8 cellular contexts compared by ENCODE assay signal in the genomic region with DNA sequence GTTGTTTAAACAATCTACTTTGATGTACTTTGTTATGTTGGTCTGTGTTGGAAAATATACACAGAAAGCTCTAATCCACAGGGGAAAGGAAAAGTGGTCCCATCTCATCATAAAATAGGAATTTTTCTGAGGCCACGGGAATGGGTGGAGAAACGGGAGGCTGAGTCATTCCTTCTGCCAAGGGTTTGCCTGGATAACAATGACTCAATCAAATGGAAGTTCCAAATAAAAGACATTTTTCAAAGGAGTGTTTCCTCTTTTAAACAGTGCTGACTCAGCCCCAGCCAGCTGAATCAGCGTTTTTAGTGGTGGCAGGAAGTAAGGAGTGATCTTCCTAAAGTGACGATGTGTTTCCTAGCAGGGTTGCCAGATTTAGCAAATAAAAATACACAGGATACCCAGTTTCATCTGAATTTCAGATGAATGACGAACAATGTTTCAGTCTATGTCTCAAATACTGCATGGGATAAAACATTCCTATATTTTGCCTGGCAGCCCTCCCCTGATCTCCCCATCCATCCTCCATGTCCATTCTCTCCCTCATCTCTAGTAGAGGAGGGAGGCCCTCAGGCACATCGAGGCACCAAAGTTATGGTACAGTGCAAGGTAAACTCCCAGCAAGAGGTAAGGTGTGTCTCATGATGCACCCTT.
DNase-seq lines count a peak whose midpoint lies in the region; ATAC-seq and TF ChIP-seq lines count a peak whose summit lies in the region.

No MANE protein-coding gene starts in this region.

- peaks cover 4% of the 10 kb centered on the region for H3K36me3 Mint-ChIP-seq in T-helper 17 cell (ENCODE audit: low read depth)

- no peaks in the 10 kb centered on the region for H3K9me3 ChIP-seq in T-helper 17 cell (ENCODE audit: control insufficient read depth, low read length, poor library complexity, severe bottlenecking)

- H3K4me1 Mint-ChIP-seq in T-helper 17 cell = peaks cover 44% of the 10 kb centered on the region

- peak overlapping the region; percentile 96 for H3K27ac Mint-ChIP-seq in T-helper 17 cell

- peak overlapping the region; percentile 28 for H3K4me3 Mint-ChIP-seq in T-helper 17 cell

- no peaks in the 10 kb centered on the region for H3K27me3 Mint-ChIP-seq in T-helper 17 cell

- ATAC-seq in T-helper 17 cell (no peak), omental fat pad (ENCODE audit: low FRiP score) (peak; percentile 92), GM19035 (IDR thresholded peaks at IDR 0.05; ENCODE audit: unreplicated experiment) (no peak)

- peak; percentile 34 for DNase-seq in SIG-M5 treated with dmso at 0.1 percent for 504 hours (lab: John Stamatoyannopoulos, UW; ENCODE audit: unreplicated experiment)
- no peak for DNase-seq in SIG-M5 (lab: John Stamatoyannopoulos, UW)
- no peak for DNase-seq in T-helper 17 cell
- peak; percentile 97 for DNase-seq in fibroblast of the aortic adventitia (ENCODE audit: low read depth)
- DNase-seq in omental fat pad (ENCODE audit: low spot score) = peak; percentile 89
- DNase-seq in NCI-H524 treated with DMSO at 0.1 percent for 48 hours (lab: John Stamatoyannopoulos, UW) = no peak
- no peak for DNase-seq in activated CD8-positive, alpha-beta memory T cell treated with anti-CD3 and anti-CD28 coated beads for 24 hours

- no peak overlapping the region for H3K4me3 ChIP-seq in fibroblast of the aortic adventitia (ENCODE audit: low read depth, low read length)

- TF ChIP-seq CTCF in fibroblast of the aortic adventitia (IDR thresholded peaks at IDR 0.05; ENCODE audit: insufficient read depth, low read length) (no peak), omental fat pad (IDR thresholded peaks at IDR 0.05) (no peak)

Comparison
In these comparisons a context has a peak if more than half of its experiments do, and no peak if none do; other contexts are left out.
1. DNase-seq: peak in SIG-M5 treated with dmso at 0.1 percent for 504 hours (single experiment), fibroblast of the aortic adventitia (single experiment) and omental fat pad (single experiment); none in SIG-M5 (single experiment), T-helper 17 cell (0 of 3), NCI-H524 treated with DMSO at 0.1 percent for 48 hours (single experiment) and activated CD8-positive, alpha-beta memory T cell treated with anti-CD3 and anti-CD28 coated beads for 24 hours (single experiment).